In genomic region chr19:17641846-17642245, GRCh38 we compare ENCODE assay signal across 32 cellular contexts. TPM values are rescaled to one million over a fixed set of nuclear protein-coding genes. Genes with fewer than 3 reads are reported as not detected.
"Had no signal": no experiment of that assay in that cellular context is flagged by ENCODE, and none has a peak within 500 bp of the region (broad histone marks: within the 10 kb centered on the region; RNA-seq: fewer than 3 reads in every experiment).

No MANE protein-coding gene starts in this region.

- ATAC-seq: activated naive CD4-positive, alpha-beta T cell treated with anti-CD3 and anti-CD28 coated beads, Interleukin-2, amount 50 U/mL, for 72 hours; activated naive CD8-positive, alpha-beta T cell treated with anti-CD3 and anti-CD28 coated beads, Interleukin-2, amount 50 U/mL, for 24 hours; activated T-cell treated with anti-CD3 and anti-CD28 coated beads, Interleukin-2, amount 50 U/mL, for 4 hours; activated T-cell treated with anti-CD3 and anti-CD28 coated beads, Interleukin-2, amount 50 U/mL, for 72 hours; activated T-helper 17 cell treated with anti-CD3 and anti-CD28 coated beads, Interleukin-2, amount 50 U/mL, for 72 hours; body of pancreas had no signal

- FAIRE-seq: astrocyte, bronchial epithelial cell had no signal

- H3K36me3 ChIP-seq: adrenal gland, ascending aorta, brain microvascular endothelial cell, breast epithelium, cardiac muscle cell had no signal

- DNase-seq: activated effector memory CD4-positive, alpha-beta T cell treated with Interleukin-2 at 50 U/mL for 16 hours; activated gamma-delta T cell; activated gamma-delta T cell treated with Interleukin-2 at 50 U/mL for 16 hours; activated naive CD4-positive, alpha-beta T cell; activated naive CD4-positive, alpha-beta T cell treated with anti-CD3 and anti-CD28 coated beads for 36 hours; activated naive CD4-positive, alpha-beta T cell treated with anti-CD3 and anti-CD28 coated beads, Interleukin-2, amount 10 ng/mL, durations not matched to agents 7 days and 5 days; activated naive CD4-positive, alpha-beta T cell treated with anti-CD3 and anti-CD28 coated beads, Interleukin-2, amount 50 U/mL, for 16 hours; activated naive CD4-positive, alpha-beta T cell treated with Interleukin-2 at 50 U/mL for 16 hours; activated naive CD8-positive, alpha-beta T cell treated with anti-CD3 and anti-CD28 coated beads for 36 hours; activated naive CD8-positive, alpha-beta T cell treated with anti-CD3 and anti-CD28 coated beads, Interleukin-2, amount 10 ng/mL, durations not matched to agents 7 days and 5 days; activated naive CD8-positive, alpha-beta T cell treated with anti-CD3 and anti-CD28 coated beads, Interleukin-2, amount 50 U/mL, for 24 hours; activated T-cell treated with anti-CD3 and anti-CD28 coated beads, Interleukin-2, amount 50 U/mL, for 24 hours; activated T-cell treated with anti-CD3 and anti-CD28 coated beads, Interleukin-2, amount 50 U/mL, for 4 hours; activated T-cell treated with anti-CD3 and anti-CD28 coated beads, Interleukin-2, amount 50 U/mL, for 48 hours; activated T-cell treated with anti-CD3 and anti-CD28 coated beads, Interleukin-2, amount 50 U/mL, for 72 hours; adrenal gland; amniotic stem cell; amygdala; anterior cingulate cortex; body of pancreas; brain microvascular endothelial cell; caudate nucleus; central memory CD4-positive, alpha-beta T cell; cerebellar nuclear complex had no signal

- H3K27me3 ChIP-seq: adrenal gland, ascending aorta, body of pancreas, brain microvascular endothelial cell, cardiac muscle cell had no signal

- H3K9me3 ChIP-seq: adrenal gland, ascending aorta, body of pancreas, breast epithelium had no signal

- H3K27ac ChIP-seq: adrenal gland, ascending aorta, body of pancreas, brain microvascular endothelial cell, breast epithelium, cardiac muscle cell had no signal

- H3K4me3 ChIP-seq: adrenal gland, ascending aorta, body of pancreas, breast epithelium, cardiac muscle cell had no signal

- H3K4me1 ChIP-seq: adrenal gland, ascending aorta, body of pancreas, breast epithelium had no signal

RNA-seq across cellular contexts. Expression of gene UNC13A, which starts 46.3 kb away (rescaled TPM):
- total RNA-seq: activated T-helper 1 cell treated with anti-CD3 and anti-CD28 coated beads, Interleukin-12 subunit alpha, Interleukin-12 subunit beta, Interleukin-2, Interleukin-4 antibody, amounts not matched to agents 30 ng/mL and 10 ng/mL and 1 ng/mL, durations not matched to agents 14 hours and 24 hours and 36 hours had no signal
